Comparison of ENCODE assay signal across 8 cellular contexts in the genomic region with DNA sequence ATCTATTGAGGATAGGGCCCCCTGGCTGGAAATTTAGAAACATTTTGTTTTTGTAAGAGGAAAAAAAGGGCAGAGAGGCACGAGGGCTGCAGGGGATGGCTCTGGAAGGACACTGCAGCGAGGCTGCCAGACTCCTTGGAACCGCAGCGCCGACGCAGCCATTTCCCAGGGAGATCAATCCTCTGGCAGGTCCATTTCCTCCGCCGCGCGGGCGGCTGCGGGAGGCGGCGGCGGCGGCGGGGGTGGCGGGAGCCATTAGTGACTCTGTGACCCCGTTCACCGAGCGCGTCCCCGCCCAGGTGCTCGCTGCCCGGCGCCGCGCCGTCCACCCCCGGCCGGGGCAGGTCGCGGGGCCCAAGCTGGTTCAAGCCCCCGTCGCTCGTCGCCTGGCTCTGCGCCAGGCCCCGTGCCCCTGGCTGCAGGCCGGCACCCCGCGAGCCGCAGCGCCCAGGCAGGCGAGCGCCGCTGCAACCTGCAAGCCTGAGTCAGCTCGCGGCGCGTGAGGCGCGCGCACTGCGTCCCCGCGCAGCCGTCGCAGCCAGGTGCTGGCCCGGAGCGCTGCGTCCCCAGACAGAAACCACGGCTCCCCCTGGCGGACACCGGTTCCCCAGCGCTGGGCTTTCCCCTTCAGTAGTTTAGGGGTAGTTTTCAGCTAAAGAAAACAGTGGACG.
DNase-seq lines count a peak whose midpoint lies in the region; ATAC-seq and TF ChIP-seq lines count a peak whose summit lies in the region.

No MANE protein-coding gene starts in this region.

- no peak overlapping the region for H4K91ac ChIP-seq in H9 (ENCODE audit: insufficient read length, low read depth, low read length)

- H3K23ac ChIP-seq in H9 (ENCODE audit: insufficient read length, low read depth, low read length): no peak overlapping the region

- H3K36me3 ChIP-seq in SK-N-MC (ENCODE audit: insufficient read depth, low read length) (no peaks in the 10 kb centered on the region), parathyroid adenoma (ENCODE audit: control insufficient read depth, insufficient read depth, low read length) (no peaks in the 10 kb centered on the region), transverse colon (no peaks in the 10 kb centered on the region)

- no peak for TF ChIP-seq EP300 in transverse colon (IDR thresholded peaks at IDR 0.05; ENCODE audit: low read depth)

- TF ChIP-seq POLR2A in transverse colon (IDR thresholded peaks at IDR 0.05): no peak

- H3K79me2 ChIP-seq in H9 (ENCODE audit: insufficient read depth, low read length): no peaks in the 10 kb centered on the region
- no peaks in the 10 kb centered on the region for H3K79me2 ChIP-seq in parathyroid adenoma

- DNase-seq in GM03348 (ENCODE audit: low spot score): peak; percentile 90
- DNase-seq in H9: peak; percentile 92
- peak; percentile 74 for DNase-seq in M059J (ENCODE audit: low read depth)
- DNase-seq in SK-N-MC (ENCODE audit: low read depth, low spot score): no peak
- DNase-seq in activated naive CD4-positive, alpha-beta T cell treated with anti-CD3 and anti-CD28 coated beads, Interleukin-2, amount 50 U/mL, for 72 hours (ENCODE audit: low spot score in 2 of 2): peak; percentile 89 to 96
- DNase-seq in Right ventricle myocardium superior: peak; percentile 94
- DNase-seq in transverse colon: peak; percentile 95

- intact Hi-C loops in Right ventricle myocardium superior (cut with DNase I) (loop anchor here (5.0 kb wide), 3 partner anchors 262 to 607 kb away; a partner anchor contains a TSS), transverse colon (cut with DNase I; ENCODE audit: low total_unique reads) (loop anchor here (1.0 to 10.0 kb wide), 5 partner anchors 31 to 607 kb away; a partner anchor contains a TSS)

- peak; percentile 95 to 98 for ATAC-seq in activated naive CD4-positive, alpha-beta T cell treated with anti-CD3 and anti-CD28 coated beads, Interleukin-2, amount 50 U/mL, for 72 hours
- ATAC-seq in Right ventricle myocardium superior (ENCODE audit: poor library complexity): peak; percentile 88

- H3K4me1 ChIP-seq in H9 (ENCODE audit: insufficient read depth, low read length) (no peaks in the 10 kb centered on the region), parathyroid adenoma (no peaks in the 10 kb centered on the region), transverse colon (peaks cover 23 to 40% (median 28%) of the 10 kb centered on the region in 4 donors)

- H3K27me3 ChIP-seq in H9 (ENCODE audit: insufficient read depth, low read length): no peaks in the 10 kb centered on the region
- H3K27me3 ChIP-seq in parathyroid adenoma (ENCODE audit: control insufficient read depth, insufficient read depth, low read length): no peaks in the 10 kb centered on the region
- H3K27me3 ChIP-seq in transverse colon: no peaks in the 10 kb centered on the region

- no peak overlapping the region for H2BK120ac ChIP-seq in H9 (ENCODE audit: low read depth, low read length, poor library complexity, severe bottlenecking)

- H3K14ac ChIP-seq in H9 (ENCODE audit: insufficient read depth, low read length): peak overlapping the region; percentile 66; the same call in 1 of the 2 replicates

- H3K9ac ChIP-seq in H9 (ENCODE audit: extremely low read depth, insufficient read length, low read length) (no peak overlapping the region), SK-N-MC (ENCODE audit: insufficient read length) (peak overlapping the region; percentile 70), parathyroid adenoma (no peak overlapping the region)

- H3K27ac ChIP-seq in H9 (ENCODE audit: insufficient read length, low read depth, low read length) (no peak overlapping the region), SK-N-MC (peak overlapping the region; percentile 33), parathyroid adenoma (peak overlapping the region; percentile 63), transverse colon (peak overlapping the region; percentile 82 to 90 (median 88))

- H4K5ac ChIP-seq in H9 (ENCODE audit: insufficient read length, low read depth, low read length): no peak overlapping the region

- no peak overlapping the region for H2AK5ac ChIP-seq in H9 (ENCODE audit: insufficient read length, low read length)

- H3K36me3 Mint-ChIP-seq in H9 (ENCODE audit: insufficient read depth in 1 of 3, low read depth in 3 of 3): peaks cover 0 to 8% (median 1%) of the 10 kb centered on the region in 3 experiments; a peak in 3 of 7 replicates
- H3K36me3 Mint-ChIP-seq in activated naive CD4-positive, alpha-beta T cell treated with anti-CD3 and anti-CD28 coated beads, Interleukin-2, amount 50 U/mL, for 72 hours: no peaks in the 10 kb centered on the region

- no peak overlapping the region for H4K8ac ChIP-seq in H9 (replicated peaks; ENCODE audit: insufficient read length, low read depth, low read length)

- H3K79me1 ChIP-seq in H9 (ENCODE audit: insufficient read depth, low read depth, low read length, poor library complexity, severe bottlenecking): no peaks in the 10 kb centered on the region

- peaks cover 33 to 38% of the 10 kb centered on the region in 2 experiments for H3K4me1 Mint-ChIP-seq in H9

- H2BK15ac ChIP-seq in H9 (ENCODE audit: low read depth, low read length): no peak overlapping the region

- H3K27ac Mint-ChIP-seq in H9: peak overlapping the region in 2 of 3 experiments; percentile 39 to 93; a peak in 2 of 7 replicates
- no peak overlapping the region for H3K27ac Mint-ChIP-seq in activated naive CD4-positive, alpha-beta T cell treated with anti-CD3 and anti-CD28 coated beads, Interleukin-2, amount 50 U/mL, for 72 hours

- H3K9me3 ChIP-seq in H9 (ENCODE audit: control insufficient read depth, low read depth, low read length) (no peaks in the 10 kb centered on the region), SK-N-MC (ENCODE audit: low read depth, low read length) (no peaks in the 10 kb centered on the region), parathyroid adenoma (ENCODE audit: control insufficient read depth, low read length) (no peaks in the 10 kb centered on the region), transverse colon (no peaks in the 10 kb centered on the region)

- peaks cover 18% of the 10 kb centered on the region for H3K27me3 Mint-ChIP-seq in H9 (ENCODE audit: low read depth)

- H3K56ac ChIP-seq in H9 (ENCODE audit: insufficient read length, low read depth, low read length): no peak overlapping the region

- no CpG with 5 or more reads among the region's 67 CpGs for WGBS in H9 (ENCODE audit: extremely low coverage, insufficient read length, low lambda C conversion rate)
- WGBS in transverse colon (ENCODE audit: low coverage in 1 of 2), 2 donors: 0 to 2% methylated on average over 1 to 45 of the region's 67 CpGs

- H3K18ac ChIP-seq in H9 (ENCODE audit: insufficient read length, low read depth, low read length): no peak overlapping the region

- H2BK20ac ChIP-seq in H9 (ENCODE audit: low read depth, low read length, poor library complexity, severe bottlenecking): no peak overlapping the region

- H3T11ph ChIP-seq in H9 (ENCODE audit: low read length): no peak overlapping the region

- H2AFZ ChIP-seq in H9 (ENCODE audit: low read length) (no peak overlapping the region), parathyroid adenoma (peak overlapping the region; percentile 85)

- no peak overlapping the region for H2BK5ac ChIP-seq in H9 (ENCODE audit: insufficient read length, low read length)

- in situ Hi-C loops in transverse colon (cut with MboI; ENCODE audit: low pct_ligation_motif_present in 1 of 4, low pct_unique_long_range_greater_than_20kb in 1 of 4, low sequenced_read_pairs in 3 of 4): loop anchor here (5.0 to 25.0 kb wide), 9 partner anchors 190 to 610 kb away; no protein-coding TSS in a partner anchor

- TF ChIP-seq CTCF in H9 (conservative IDR thresholded peaks at IDR 0.05) (peak; percentile 94), parathyroid adenoma (IDR thresholded peaks at IDR 0.05) (peak; percentile 84), transverse colon (IDR thresholded peaks at IDR 0.05) (peak; percentile 84 to 95 (median 90))

- no peak overlapping the region for H2BK12ac ChIP-seq in H9 (ENCODE audit: insufficient read length, low read depth, low read length)

- H3K9me3 Mint-ChIP-seq in H9: peaks cover 3% of the 10 kb centered on the region in 2 experiments; a peak in 2 of 5 replicates
- no peaks in the 10 kb centered on the region for H3K9me3 Mint-ChIP-seq in activated naive CD4-positive, alpha-beta T cell treated with anti-CD3 and anti-CD28 coated beads, Interleukin-2, amount 50 U/mL, for 72 hours

- H3K4me3 ChIP-seq in SK-N-MC: peak overlapping the region; percentile 79
- peak overlapping the region; percentile 41 for H3K4me3 ChIP-seq in parathyroid adenoma (ENCODE audit: low read depth, low read length)
- H3K4me3 ChIP-seq in transverse colon: peak overlapping the region; percentile 32 to 76 (median 70)

- H3K4ac ChIP-seq in H9 (ENCODE audit: low read depth, low read length): no peak overlapping the region

- no peaks in the 10 kb centered on the region for H4K20me1 ChIP-seq in H9 (ENCODE audit: control insufficient read depth, insufficient read depth, insufficient read length)

- peak overlapping the region; percentile 74 to 81 for H3K4me3 Mint-ChIP-seq in H9

- H3K4me2 ChIP-seq in H9 (ENCODE audit: insufficient read depth, insufficient read length, low read length): peak overlapping the region; percentile 23
- H3K4me2 ChIP-seq in parathyroid adenoma (ENCODE audit: low read length): peak overlapping the region; percentile 64

- no peaks in the 10 kb centered on the region for H3K23me2 ChIP-seq in H9 (ENCODE audit: insufficient read length, low read depth, low read length, poor library complexity, severe bottlenecking)

Comparison
In these comparisons a context has a peak if more than half of its experiments do, and no peak if none do; other contexts are left out.
1. H3K27ac Mint-ChIP-seq: peak in H9 (2 of 3); none in activated naive CD4-positive, alpha-beta T cell treated with anti-CD3 and anti-CD28 coated beads, Interleukin-2, amount 50 U/mL, for 72 hours (0 of 2).
2. Peak in every context shown above with its lines, with median percentiles within 50 percentile points of each other: CTCF ChIP-seq and H3K4me3 ChIP-seq.